In the genomic region with DNA sequence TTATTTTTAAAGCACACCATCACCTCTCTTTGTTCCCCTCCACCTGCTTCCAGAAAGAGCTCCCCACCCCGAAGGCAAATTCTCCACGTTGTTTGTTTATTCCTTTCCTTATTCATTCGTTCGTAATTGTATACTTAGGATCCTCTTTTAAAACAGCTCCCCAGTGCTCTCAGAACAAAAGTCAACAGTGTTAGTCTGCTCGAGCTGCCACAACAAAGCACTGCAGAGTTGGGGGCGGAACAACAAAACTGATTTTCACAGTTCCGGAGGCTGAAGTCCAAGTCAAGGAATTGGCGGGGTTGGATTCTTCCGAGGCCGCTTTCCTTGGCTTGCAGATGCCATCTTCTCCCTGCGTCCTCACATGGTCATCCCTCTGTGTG, we compare ENCODE assay signal across 11 cellular contexts.
DNase-seq lines count a peak whose midpoint lies in the region; ATAC-seq and TF ChIP-seq lines count a peak whose summit lies in the region.
"Had no signal": no experiment of that assay in that cellular context is flagged by ENCODE, and none has a peak within 500 bp of the region (broad histone marks: within the 10 kb centered on the region; RNA-seq: fewer than 3 reads in every experiment).

No MANE protein-coding gene starts in this region.

- H3K4me1 ChIP-seq in lung (ENCODE audit: control insufficient read depth in 2 of 2, insufficient read depth in 2 of 2, low read length in 2 of 2): peaks cover 0 to 2% of the 10 kb centered on the region in 2 donors

- DNase-seq in DMS53 treated with DMSO at 0.1 percent for 48 hours (lab: John Stamatoyannopoulos, UW; ENCODE audit: unreplicated experiment) (peak; percentile 66), M059J (ENCODE audit: low read depth) (peak; percentile 46), NCI-H69 (lab: John Stamatoyannopoulos, UW) (peak; percentile 72), lung (ENCODE audit: low spot score) (peak; percentile 19), AML-193 (lab: John Stamatoyannopoulos, UW) (no peak), cerebellum (ENCODE audit: low spot score) (no peak)
- DNase-seq: CD4-positive, alpha-beta memory T cell; HFFc6; NCI-H1105 treated with DMSO at 0.1 percent for 48 hours; NCI-H2029 had no signal

- no peak for ATAC-seq in lung (ENCODE audit: insufficient read depth, low FRiP score)
- ATAC-seq in HG03097 (IDR thresholded peaks at IDR 0.05; ENCODE audit: low FRiP score, unreplicated experiment): no peak

- H3K27me3 ChIP-seq in lung (ENCODE audit: control insufficient read depth, insufficient read depth): no peaks in the 10 kb centered on the region

- H3K9me3 ChIP-seq in lung (ENCODE audit: control insufficient read depth in 2 of 2, insufficient read depth in 1 of 2, low read length in 1 of 2): peaks cover 0 to 7% of the 10 kb centered on the region in 2 donors

- no peak overlapping the region for H3K4me3 ChIP-seq in lung

- 53 to 79% methylated on average over 11 of the region's 11 CpGs for WGBS in lung, 2 donors

- H3K27ac ChIP-seq in lung (ENCODE audit: low read depth in 1 of 2, low read length in 1 of 2): no peak overlapping the region

- no peaks in the 10 kb centered on the region for H3K36me3 ChIP-seq in lung (ENCODE audit: control insufficient read depth in 2 of 2, insufficient read depth in 2 of 2, low read length in 2 of 2)

- TF ChIP-seq CTCF in lung (IDR thresholded peaks at IDR 0.05; ENCODE audit: control extremely low read depth, extremely low read depth): no peak

Comparison
In these comparisons a context has a peak if more than half of its experiments do, and no peak if none do; other contexts are left out.
1. DNase-seq: peak in DMS53 treated with DMSO at 0.1 percent for 48 hours (single experiment), M059J (single experiment), NCI-H69 (single experiment) and lung (single experiment); none in AML-193 (0 of 2) and cerebellum (single experiment).